ENCODE assay signal across 21 cellular contexts in genomic region chr5:180206993-180207392, GRCh38. TPM values are rescaled to one million over a fixed set of nuclear protein-coding genes. Genes with fewer than 3 reads are reported as not detected.
"Had no signal": no experiment of that assay in that cellular context is flagged by ENCODE, and none has a peak within 500 bp of the region (broad histone marks: within the 10 kb centered on the region; RNA-seq: fewer than 3 reads in every experiment).

No MANE protein-coding gene starts in this region.

- H3K27ac ChIP-seq: adrenal gland, lower lobe of right lung, ovary, right lobe of liver, testis, upper lobe of right lung had no signal

- H3K36me3 Mint-ChIP-seq: stimulated activated effector memory CD8-positive, alpha-beta T cell treated with anti-CD3 and anti-CD28 coated beads, Interleukin-12 subunit alpha, Interleukin-12 subunit beta, amount 100 ng/mL, for 72 hours had no signal

- ATAC-seq: esophagus mucosa; left colon; lower lobe of right lung; right lobe of liver; stimulated activated effector memory CD8-positive, alpha-beta T cell treated with anti-CD3 and anti-CD28 coated beads, Interleukin-12 subunit alpha, Interleukin-12 subunit beta, amount 100 ng/mL, for 72 hours; upper lobe of right lung had no signal

- H3K36me3 ChIP-seq: adrenal gland, lower lobe of right lung, ovary, right lobe of liver, upper lobe of right lung had no signal

- H3K4me3 ChIP-seq: adrenal gland, lower lobe of right lung, ovary, right lobe of liver, upper lobe of right lung had no signal

- H3K27ac Mint-ChIP-seq: stimulated activated effector memory CD8-positive, alpha-beta T cell treated with anti-CD3 and anti-CD28 coated beads, Interleukin-12 subunit alpha, Interleukin-12 subunit beta, amount 100 ng/mL, for 72 hours had no signal

- H3K9me3 Mint-ChIP-seq: stimulated activated effector memory CD8-positive, alpha-beta T cell treated with anti-CD3 and anti-CD28 coated beads, Interleukin-12 subunit alpha, Interleukin-12 subunit beta, amount 100 ng/mL, for 72 hours had no signal

- H3K27me3 ChIP-seq: ovary, right lobe of liver, testis had no signal

- DNase-seq: activated CD4-positive, alpha-beta T cell treated with anti-CD3 and anti-CD28 coated beads, Interleukin-2, amount 50 U/mL, for 4 hours; activated effector memory CD4-positive, alpha-beta T cell treated with Interleukin-2 at 50 U/mL for 16 hours; activated naive CD4-positive, alpha-beta T cell treated with anti-CD3 and anti-CD28 coated beads, Interleukin-2, amount 50 U/mL, for 16 hours; activated T-cell treated with anti-CD3 and anti-CD28 coated beads for 4 hours; effector CD8-positive, alpha-beta T cell; islet precursor cell; left colon; lower lobe of right lung; ovary; right lobe of liver; small intestine; stimulated activated CD4-positive, alpha-beta T cell treated with anti-CD3 and anti-CD28 coated beads, Interleukin-15, amount 100 ng/mL, for 24 hours; stimulated activated CD4-positive, alpha-beta T cell treated with anti-CD3 and anti-CD28 coated beads, Interleukin-4, amount 100 ng/mL, for 24 hours; testis had no signal

- H3K4me1 ChIP-seq: upper lobe of right lung had no signal

- H3K4me3 Mint-ChIP-seq: stimulated activated effector memory CD8-positive, alpha-beta T cell treated with anti-CD3 and anti-CD28 coated beads, Interleukin-12 subunit alpha, Interleukin-12 subunit beta, amount 100 ng/mL, for 72 hours had no signal

- H3K9me3 ChIP-seq: adrenal gland, lower lobe of right lung, ovary, right lobe of liver, testis, upper lobe of right lung had no signal

RNA-seq across cellular contexts. Expression of gene RASGEF1C, which starts 2.0 kb away (rescaled TPM):
- total RNA-seq: bronchial epithelial cell; esophagus mucosa; lower lobe of right lung; pulmonary artery endothelial cell; T-helper 2 cell treated with Interferon-gamma antibody and Interleukin-4, amounts not matched to agents 100 ng/mL and 5 ng/mL, for 36 hours; upper lobe of right lung had no signal
